ENCODE assay signal across 1 cellular context in the genomic region with DNA sequence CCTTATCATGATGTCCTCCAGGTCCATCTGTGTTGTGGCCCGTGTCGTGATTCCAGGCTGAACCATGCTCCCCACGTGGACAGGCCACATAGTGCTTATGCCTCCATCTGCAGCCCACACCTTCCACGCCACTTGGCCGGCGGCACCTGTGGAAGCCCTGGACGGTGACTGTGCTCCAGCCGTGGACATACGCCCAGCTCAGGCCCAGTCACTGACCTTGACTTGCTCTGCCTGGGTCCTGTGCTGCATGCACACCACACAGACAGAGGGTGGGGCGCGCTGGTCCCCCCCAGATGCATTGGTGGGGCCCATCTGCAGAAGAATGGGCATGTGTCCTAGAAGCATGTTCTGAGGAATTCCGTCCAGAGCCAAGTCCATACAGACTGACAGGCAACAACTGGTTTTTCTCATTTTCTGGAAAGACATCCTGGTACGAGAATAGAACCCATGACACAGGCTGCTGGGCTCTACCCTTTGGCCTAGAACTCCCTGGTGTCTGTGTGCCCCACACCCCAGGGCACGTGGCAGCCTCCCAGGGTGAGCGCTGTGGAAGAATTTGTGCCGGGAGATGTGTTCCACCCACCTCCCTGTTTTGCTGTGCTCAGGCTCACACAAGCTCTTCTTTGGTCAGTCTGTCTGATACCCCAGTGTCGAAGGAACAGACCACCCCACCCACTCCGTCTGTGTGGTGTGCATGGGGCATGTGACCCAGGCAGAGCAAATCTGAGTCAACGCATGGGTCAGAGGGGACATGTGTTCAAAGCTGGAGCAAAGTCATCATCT.
TF ChIP-seq lines count a peak whose summit lies in the region.

No MANE protein-coding gene starts in this region.

TF ChIP-seq in H1, 55 proteins besides CTCF, POLR2A, EP300 and RAD21:
- TF ChIP-seq EGR1 (IDR thresholded peaks at IDR 0.05; ENCODE audit: borderline replicate concordance, low read depth, low read length): no peak
- no peak for TF ChIP-seq CBX8 (IDR thresholded peaks at IDR 0.05; ENCODE audit: borderline replicate concordance, low read depth, low read length)
- TF ChIP-seq, protein P1, sequence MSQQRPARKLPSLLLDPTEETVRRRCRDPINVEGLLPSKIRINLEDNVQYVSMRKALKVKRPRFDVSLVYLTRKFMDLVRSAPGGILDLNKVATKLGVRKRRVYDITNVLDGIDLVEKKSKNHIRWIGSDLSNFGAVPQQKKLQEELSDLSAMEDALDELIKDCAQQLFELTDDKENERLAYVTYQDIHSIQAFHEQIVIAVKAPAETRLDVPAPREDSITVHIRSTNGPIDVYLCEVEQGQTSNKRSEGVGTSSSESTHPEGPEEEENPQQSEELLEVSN (IDR thresholded peaks at IDR 0.05): no peak
- no peak for TF ChIP-seq CEBPB (IDR thresholded peaks at IDR 0.05; ENCODE audit: low read depth, low read length)
- TF ChIP-seq SIN3A (conservative IDR thresholded peaks at IDR 0.05 in 1 of 2, IDR thresholded peaks at IDR 0.05 in 1 of 2; ENCODE audit: low read depth in 1 of 2, low read length in 2 of 2): no peak
- TF ChIP-seq, protein P2, sequence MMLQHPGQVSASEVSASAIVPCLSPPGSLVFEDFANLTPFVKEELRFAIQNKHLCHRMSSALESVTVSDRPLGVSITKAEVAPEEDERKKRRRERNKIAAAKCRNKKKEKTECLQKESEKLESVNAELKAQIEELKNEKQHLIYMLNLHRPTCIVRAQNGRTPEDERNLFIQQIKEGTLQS (IDR thresholded peaks at IDR 0.05; ENCODE audit: insufficient read depth, low read depth, low read length): no peak
- TF ChIP-seq TAF1 (IDR thresholded peaks at IDR 0.05; ENCODE audit: low read depth, low read length): no peak
- no peak for TF ChIP-seq FOSL1 (IDR thresholded peaks at IDR 0.05; ENCODE audit: insufficient read depth, low read depth, low read length)
- TF ChIP-seq NANOG (IDR thresholded peaks at IDR 0.05; ENCODE audit: insufficient read depth, low read depth, low read length, poor library complexity, severe bottlenecking): no peak
- no peak for TF ChIP-seq CHD1 (IDR thresholded peaks at IDR 0.05; ENCODE audit: low read depth, low read length)
- TF ChIP-seq RNF2 (IDR thresholded peaks at IDR 0.05; ENCODE audit: borderline replicate concordance, low read depth, low read length, missing control alignments, poor library complexity, severe bottlenecking): no peak
- TF ChIP-seq SRF (IDR thresholded peaks at IDR 0.05; ENCODE audit: low read depth, low read length): no peak
- TF ChIP-seq CHD2 (IDR thresholded peaks at IDR 0.05; ENCODE audit: low read length): no peak
- no peak for TF ChIP-seq MAFK (IDR thresholded peaks at IDR 0.05; ENCODE audit: low read depth, low read length)
- TF ChIP-seq, protein P3, sequence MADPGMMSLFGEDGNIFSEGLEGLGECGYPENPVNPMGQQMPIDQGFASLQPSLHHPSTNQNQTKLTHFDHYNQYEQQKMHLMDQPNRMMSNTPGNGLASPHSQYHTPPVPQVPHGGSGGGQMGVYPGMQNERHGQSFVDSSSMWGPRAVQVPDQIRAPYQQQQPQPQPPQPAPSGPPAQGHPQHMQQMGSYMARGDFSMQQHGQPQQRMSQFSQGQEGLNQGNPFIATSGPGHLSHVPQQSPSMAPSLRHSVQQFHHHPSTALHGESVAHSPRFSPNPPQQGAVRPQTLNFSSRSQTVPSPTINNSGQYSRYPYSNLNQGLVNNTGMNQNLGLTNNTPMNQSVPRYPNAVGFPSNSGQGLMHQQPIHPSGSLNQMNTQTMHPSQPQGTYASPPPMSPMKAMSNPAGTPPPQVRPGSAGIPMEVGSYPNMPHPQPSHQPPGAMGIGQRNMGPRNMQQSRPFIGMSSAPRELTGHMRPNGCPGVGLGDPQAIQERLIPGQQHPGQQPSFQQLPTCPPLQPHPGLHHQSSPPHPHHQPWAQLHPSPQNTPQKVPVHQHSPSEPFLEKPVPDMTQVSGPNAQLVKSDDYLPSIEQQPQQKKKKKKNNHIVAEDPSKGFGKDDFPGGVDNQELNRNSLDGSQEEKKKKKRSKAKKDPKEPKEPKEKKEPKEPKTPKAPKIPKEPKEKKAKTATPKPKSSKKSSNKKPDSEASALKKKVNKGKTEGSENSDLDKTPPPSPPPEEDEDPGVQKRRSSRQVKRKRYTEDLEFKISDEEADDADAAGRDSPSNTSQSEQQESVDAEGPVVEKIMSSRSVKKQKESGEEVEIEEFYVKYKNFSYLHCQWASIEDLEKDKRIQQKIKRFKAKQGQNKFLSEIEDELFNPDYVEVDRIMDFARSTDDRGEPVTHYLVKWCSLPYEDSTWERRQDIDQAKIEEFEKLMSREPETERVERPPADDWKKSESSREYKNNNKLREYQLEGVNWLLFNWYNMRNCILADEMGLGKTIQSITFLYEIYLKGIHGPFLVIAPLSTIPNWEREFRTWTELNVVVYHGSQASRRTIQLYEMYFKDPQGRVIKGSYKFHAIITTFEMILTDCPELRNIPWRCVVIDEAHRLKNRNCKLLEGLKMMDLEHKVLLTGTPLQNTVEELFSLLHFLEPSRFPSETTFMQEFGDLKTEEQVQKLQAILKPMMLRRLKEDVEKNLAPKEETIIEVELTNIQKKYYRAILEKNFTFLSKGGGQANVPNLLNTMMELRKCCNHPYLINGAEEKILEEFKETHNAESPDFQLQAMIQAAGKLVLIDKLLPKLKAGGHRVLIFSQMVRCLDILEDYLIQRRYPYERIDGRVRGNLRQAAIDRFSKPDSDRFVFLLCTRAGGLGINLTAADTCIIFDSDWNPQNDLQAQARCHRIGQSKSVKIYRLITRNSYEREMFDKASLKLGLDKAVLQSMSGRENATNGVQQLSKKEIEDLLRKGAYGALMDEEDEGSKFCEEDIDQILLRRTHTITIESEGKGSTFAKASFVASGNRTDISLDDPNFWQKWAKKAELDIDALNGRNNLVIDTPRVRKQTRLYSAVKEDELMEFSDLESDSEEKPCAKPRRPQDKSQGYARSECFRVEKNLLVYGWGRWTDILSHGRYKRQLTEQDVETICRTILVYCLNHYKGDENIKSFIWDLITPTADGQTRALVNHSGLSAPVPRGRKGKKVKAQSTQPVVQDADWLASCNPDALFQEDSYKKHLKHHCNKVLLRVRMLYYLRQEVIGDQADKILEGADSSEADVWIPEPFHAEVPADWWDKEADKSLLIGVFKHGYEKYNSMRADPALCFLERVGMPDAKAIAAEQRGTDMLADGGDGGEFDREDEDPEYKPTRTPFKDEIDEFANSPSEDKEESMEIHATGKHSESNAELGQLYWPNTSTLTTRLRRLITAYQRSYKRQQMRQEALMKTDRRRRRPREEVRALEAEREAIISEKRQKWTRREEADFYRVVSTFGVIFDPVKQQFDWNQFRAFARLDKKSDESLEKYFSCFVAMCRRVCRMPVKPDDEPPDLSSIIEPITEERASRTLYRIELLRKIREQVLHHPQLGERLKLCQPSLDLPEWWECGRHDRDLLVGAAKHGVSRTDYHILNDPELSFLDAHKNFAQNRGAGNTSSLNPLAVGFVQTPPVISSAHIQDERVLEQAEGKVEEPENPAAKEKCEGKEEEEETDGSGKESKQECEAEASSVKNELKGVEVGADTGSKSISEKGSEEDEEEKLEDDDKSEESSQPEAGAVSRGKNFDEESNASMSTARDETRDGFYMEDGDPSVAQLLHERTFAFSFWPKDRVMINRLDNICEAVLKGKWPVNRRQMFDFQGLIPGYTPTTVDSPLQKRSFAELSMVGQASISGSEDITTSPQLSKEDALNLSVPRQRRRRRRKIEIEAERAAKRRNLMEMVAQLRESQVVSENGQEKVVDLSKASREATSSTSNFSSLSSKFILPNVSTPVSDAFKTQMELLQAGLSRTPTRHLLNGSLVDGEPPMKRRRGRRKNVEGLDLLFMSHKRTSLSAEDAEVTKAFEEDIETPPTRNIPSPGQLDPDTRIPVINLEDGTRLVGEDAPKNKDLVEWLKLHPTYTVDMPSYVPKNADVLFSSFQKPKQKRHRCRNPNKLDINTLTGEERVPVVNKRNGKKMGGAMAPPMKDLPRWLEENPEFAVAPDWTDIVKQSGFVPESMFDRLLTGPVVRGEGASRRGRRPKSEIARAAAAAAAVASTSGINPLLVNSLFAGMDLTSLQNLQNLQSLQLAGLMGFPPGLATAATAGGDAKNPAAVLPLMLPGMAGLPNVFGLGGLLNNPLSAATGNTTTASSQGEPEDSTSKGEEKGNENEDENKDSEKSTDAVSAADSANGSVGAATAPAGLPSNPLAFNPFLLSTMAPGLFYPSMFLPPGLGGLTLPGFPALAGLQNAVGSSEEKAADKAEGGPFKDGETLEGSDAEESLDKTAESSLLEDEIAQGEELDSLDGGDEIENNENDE (IDR thresholded peaks at IDR 0.05; ENCODE audit: insufficient replicate concordance, low read length): no peak
